Comparison of ENCODE assay signal across 15 cellular contexts in genomic region chr1:5897281-5897680, GRCh38.
"Had no signal": no experiment of that assay in that cellular context is flagged by ENCODE, and none has a peak within 500 bp of the region (broad histone marks: within the 10 kb centered on the region; RNA-seq: fewer than 3 reads in every experiment).

No MANE protein-coding gene starts in this region.

- H3K9ac ChIP-seq: parathyroid adenoma had no signal

- H3K27me3 Mint-ChIP-seq: activated T-helper 17 cell treated with anti-CD3 and anti-CD28 coated beads, Interleukin-2, amount 50 U/mL, for 72 hours; natural killer cell treated with Interleukin-12 subunit alpha and Interleukin-12 subunit beta and Interleukin-15 and Interleukin-18, amount 100 ng/mL, for 72 hours; stimulated activated memory B cell treated with anti-CD40 and anti-IgM and Interleukin-4, amounts not matched to agents 10 μg/mL and 1 μg/mL and 100 μg/mL, for 72 hours had no signal

- H3K36me3 ChIP-seq: gastrocnemius medialis, thyroid gland had no signal

- ATAC-seq: activated T-helper 17 cell treated with anti-CD3 and anti-CD28 coated beads, Interleukin-2, amount 50 U/mL, for 72 hours; gastrocnemius medialis; heart left ventricle; natural killer cell treated with Interleukin-12 subunit alpha and Interleukin-12 subunit beta and Interleukin-15 and Interleukin-18, amount 100 ng/mL, for 72 hours; stimulated activated memory B cell treated with anti-CD40 and anti-IgM and Interleukin-4, amounts not matched to agents 10 μg/mL and 1 μg/mL and 100 μg/mL, for 72 hours had no signal

- H3K27ac ChIP-seq: gastrocnemius medialis, heart left ventricle, parathyroid adenoma, thyroid gland had no signal

- H3K4me3 Mint-ChIP-seq: activated T-helper 17 cell treated with anti-CD3 and anti-CD28 coated beads, Interleukin-2, amount 50 U/mL, for 72 hours; natural killer cell treated with Interleukin-12 subunit alpha and Interleukin-12 subunit beta and Interleukin-15 and Interleukin-18, amount 100 ng/mL, for 72 hours; stimulated activated memory B cell treated with anti-CD40 and anti-IgM and Interleukin-4, amounts not matched to agents 10 μg/mL and 1 μg/mL and 100 μg/mL, for 72 hours had no signal

- H3K4me3 ChIP-seq: gastrocnemius medialis, heart left ventricle, thyroid gland had no signal

- H3K27me3 ChIP-seq: gastrocnemius medialis, heart left ventricle, thyroid gland had no signal

- H3K27ac Mint-ChIP-seq: activated T-helper 17 cell treated with anti-CD3 and anti-CD28 coated beads, Interleukin-2, amount 50 U/mL, for 72 hours; natural killer cell treated with Interleukin-12 subunit alpha and Interleukin-12 subunit beta and Interleukin-15 and Interleukin-18, amount 100 ng/mL, for 72 hours; stimulated activated memory B cell treated with anti-CD40 and anti-IgM and Interleukin-4, amounts not matched to agents 10 μg/mL and 1 μg/mL and 100 μg/mL, for 72 hours had no signal

- H3K9me3 Mint-ChIP-seq: activated T-helper 17 cell treated with anti-CD3 and anti-CD28 coated beads, Interleukin-2, amount 50 U/mL, for 72 hours; natural killer cell treated with Interleukin-12 subunit alpha and Interleukin-12 subunit beta and Interleukin-15 and Interleukin-18, amount 100 ng/mL, for 72 hours; stimulated activated memory B cell treated with anti-CD40 and anti-IgM and Interleukin-4, amounts not matched to agents 10 μg/mL and 1 μg/mL and 100 μg/mL, for 72 hours had no signal

- DNase-seq: activated CD4-positive, alpha-beta T cell treated with anti-CD3 and anti-CD28 coated beads, Interleukin-2, amount 50 U/mL, for 4 hours; activated CD4-positive, CD25-positive, alpha-beta regulatory T cell treated with anti-CD3 and anti-CD28 coated beads, Interleukin-2, amount 50 U/mL, for 72 hours; activated naive CD4-positive, alpha-beta T cell treated with Interleukin-2 at 50 U/mL for 16 hours; activated T-cell treated with anti-CD3 and anti-CD28 coated beads for 4 hours; erythroblast; gastrocnemius medialis; stimulated activated CD4-positive, alpha-beta T cell treated with anti-CD3 and anti-CD28 coated beads, Interleukin-2, amount 100 ng/mL, for 48 hours; T-helper 1 cell; T1000; thyroid gland had no signal

- H2AFZ ChIP-seq: parathyroid adenoma had no signal

- H3K4me1 ChIP-seq: gastrocnemius medialis, heart left ventricle, parathyroid adenoma, thyroid gland had no signal

- H3K79me2 ChIP-seq: parathyroid adenoma had no signal

- H3K4me1 Mint-ChIP-seq: activated T-helper 17 cell treated with anti-CD3 and anti-CD28 coated beads, Interleukin-2, amount 50 U/mL, for 72 hours; stimulated activated memory B cell treated with anti-CD40 and anti-IgM and Interleukin-4, amounts not matched to agents 10 μg/mL and 1 μg/mL and 100 μg/mL, for 72 hours had no signal

- H3K9me3 ChIP-seq: gastrocnemius medialis, thyroid gland had no signal
